15 cellular contexts compared by ENCODE assay signal in genomic region chr14:73731111-73731510, GRCh38. TPM values are rescaled to one million over a fixed set of nuclear protein-coding genes. Genes with fewer than 3 reads are reported as not detected.
DNase-seq lines count a peak whose midpoint lies in the region; ATAC-seq and TF ChIP-seq lines count a peak whose summit lies in the region.
"Had no signal": no experiment of that assay in that cellular context is flagged by ENCODE, and none has a peak within 500 bp of the region (broad histone marks: within the 10 kb centered on the region; RNA-seq: fewer than 3 reads in every experiment).

No MANE protein-coding gene starts in this region.

- H3K9me3 Mint-ChIP-seq in activated naive CD4-positive, alpha-beta T cell treated with anti-CD3 and anti-CD28 coated beads, Interleukin-2, amount 10 ng/mL, durations not matched to agents 7 days and 5 days: no peaks in the 10 kb centered on the region
- no peaks in the 10 kb centered on the region for H3K9me3 Mint-ChIP-seq in neural crest cell
- H3K9me3 Mint-ChIP-seq: activated naive CD4-positive, alpha-beta T cell treated with anti-CD3 and anti-CD28 coated beads, Interleukin-2, amount 50 U/mL, for 72 hours; effector memory CD8-positive, alpha-beta T cell had no signal

- no peak overlapping the region for H3K4me3 Mint-ChIP-seq in activated naive CD4-positive, alpha-beta T cell treated with anti-CD3 and anti-CD28 coated beads, Interleukin-2, amount 10 ng/mL, durations not matched to agents 7 days and 5 days
- no peak overlapping the region for H3K4me3 Mint-ChIP-seq in neural crest cell
- H3K4me3 Mint-ChIP-seq: activated CD8-positive, alpha-beta memory T cell treated with anti-CD3 and anti-CD28 coated beads, Interleukin-2, amount 10 ng/mL, durations not matched to agents 7 days and 5 days; effector memory CD8-positive, alpha-beta T cell had no signal

- H3K4me1 Mint-ChIP-seq in activated naive CD4-positive, alpha-beta T cell treated with anti-CD3 and anti-CD28 coated beads, Interleukin-2, amount 10 ng/mL, durations not matched to agents 7 days and 5 days: peaks cover 46% of the 10 kb centered on the region
- peaks cover 9% of the 10 kb centered on the region for H3K4me1 Mint-ChIP-seq in neural crest cell

- no peaks in the 10 kb centered on the region for H3K27me3 Mint-ChIP-seq in activated naive CD4-positive, alpha-beta T cell treated with anti-CD3 and anti-CD28 coated beads, Interleukin-2, amount 10 ng/mL, durations not matched to agents 7 days and 5 days
- no peaks in the 10 kb centered on the region for H3K27me3 Mint-ChIP-seq in neural crest cell (ENCODE audit: low read depth)
- H3K27me3 Mint-ChIP-seq: activated CD8-positive, alpha-beta memory T cell treated with anti-CD3 and anti-CD28 coated beads, Interleukin-2, amount 10 ng/mL, durations not matched to agents 7 days and 5 days; effector memory CD8-positive, alpha-beta T cell had no signal

- peak overlapping the region; percentile 33 for H3K27ac Mint-ChIP-seq in activated naive CD4-positive, alpha-beta T cell treated with anti-CD3 and anti-CD28 coated beads, Interleukin-2, amount 10 ng/mL, durations not matched to agents 7 days and 5 days
- H3K27ac Mint-ChIP-seq in neural crest cell (ENCODE audit: unreplicated experiment): peak overlapping the region; percentile 35

- peak; percentile 5 for TF ChIP-seq CTCF in neural crest cell (conservative IDR thresholded peaks at IDR 0.05)

- CTCF ChIA-PET in activated naive CD4-positive, alpha-beta T cell treated with anti-CD3 and anti-CD28 coated beads, Interleukin-2, amount 10 ng/mL, durations not matched to agents 7 days and 5 days (lab: Charles Lee): interaction anchor here (1.5 to 9.2 kb wide), 5 partner anchors 11 to 137 kb away, joined by 3 to 155 read pairs (median 88); a partner anchor contains a TSS

- H3K36me3 Mint-ChIP-seq in activated naive CD4-positive, alpha-beta T cell treated with anti-CD3 and anti-CD28 coated beads, Interleukin-2, amount 10 ng/mL, durations not matched to agents 7 days and 5 days: peaks cover 59% of the 10 kb centered on the region
- peaks cover 11% of the 10 kb centered on the region for H3K36me3 Mint-ChIP-seq in neural crest cell (ENCODE audit: low read depth)

- peak; percentile 69 for ATAC-seq in Right ventricle myocardium superior (ENCODE audit: poor library complexity)
- ATAC-seq in GM21390 (IDR thresholded peaks at IDR 0.05; ENCODE audit: unreplicated experiment): no peak
- ATAC-seq in GM18517 (IDR thresholded peaks at IDR 0.05; ENCODE audit: unreplicated experiment): no peak
- ATAC-seq: activated CD8-positive, alpha-beta memory T cell treated with anti-CD3 and anti-CD28 coated beads, Interleukin-2, amount 10 ng/mL, durations not matched to agents 7 days and 5 days; activated naive CD4-positive, alpha-beta T cell treated with anti-CD3 and anti-CD28 coated beads, Interleukin-2, amount 50 U/mL, for 72 hours; effector memory CD8-positive, alpha-beta T cell had no signal

- intact Hi-C loops in Right ventricle myocardium superior (cut with DNase I): no loop called here

- no peak for DNase-seq in activated naive CD4-positive, alpha-beta T cell treated with anti-CD3 and anti-CD28 coated beads, Interleukin-2, amount 10 ng/mL, durations not matched to agents 7 days and 5 days
- no peak for DNase-seq in activated naive CD4-positive, alpha-beta T cell treated with anti-CD3 and anti-CD28 coated beads, Interleukin-2, amount 50 U/mL, for 16 hours
- DNase-seq in Right ventricle myocardium superior: no peak
- no peak for DNase-seq in neural crest cell (ENCODE audit: low read depth, low spot score)
- no peak for DNase-seq in stimulated activated CD4-positive, alpha-beta T cell treated with anti-CD3 and anti-CD28 coated beads, Interleukin-4, amount 100 ng/mL, for 4 hours
- DNase-seq in GOT3 (lab: John Stamatoyannopoulos, UW): no peak
- DNase-seq: ACHN; activated CD8-positive, alpha-beta memory T cell treated with anti-CD3 and anti-CD28 coated beads, Interleukin-2, amount 10 ng/mL, durations not matched to agents 7 days and 5 days; effector memory CD8-positive, alpha-beta T cell; foreskin melanocyte; Kasumi-1; NCI-H446 treated with DMSO at 0.1 percent for 48 hours had no signal

RNA-seq across cellular contexts. Expression of gene PNMA1, which starts 16.9 kb away (rescaled TPM):
- total RNA-seq in Right ventricle myocardium superior (12.9 TPM), neural crest cell (94.4 and 97.4 TPM in 2 replicates)
